Comparison of ENCODE assay signal across 1 cellular context in genomic region chr1:6007318-6008083, GRCh38.
TF ChIP-seq lines count a peak whose summit lies in the region.

No MANE protein-coding gene starts in this region.

TF ChIP-seq in WTC11, 78 proteins besides CTCF, POLR2A, EP300 and RAD21 (continued from another document):
- TF ChIP-seq AR (CRISPR knock-in tag; IDR thresholded peaks at IDR 0.05): no peak
- no peak for TF ChIP-seq ATF3 (CRISPR knock-in tag; conservative IDR thresholded peaks at IDR 0.05)
